In the genomic region with DNA sequence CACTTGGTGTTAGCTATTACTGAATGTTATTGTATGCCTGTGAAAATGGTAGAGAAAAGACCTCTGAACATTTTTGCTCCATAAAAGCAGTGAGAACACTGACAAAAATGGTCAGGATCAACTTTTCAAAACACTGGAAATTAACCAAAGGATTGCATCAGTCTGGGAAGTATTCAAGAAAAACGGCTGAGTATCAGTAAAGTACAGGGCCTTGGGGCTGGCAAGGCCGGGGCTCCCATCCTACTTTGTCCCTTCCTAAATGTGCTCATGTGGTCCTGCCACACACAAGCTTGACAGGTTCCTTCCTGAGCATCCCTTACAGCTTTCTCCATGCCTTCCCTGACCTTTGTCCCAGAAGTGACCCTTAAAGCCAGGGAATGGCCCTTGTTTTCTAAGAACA, we compare ENCODE assay signal across 28 cellular contexts.
DNase-seq lines count a peak whose midpoint lies in the region; ATAC-seq and TF ChIP-seq lines count a peak whose summit lies in the region.
"Had no signal": no experiment of that assay in that cellular context is flagged by ENCODE, and none has a peak within 500 bp of the region (broad histone marks: within the 10 kb centered on the region; RNA-seq: fewer than 3 reads in every experiment).

No MANE protein-coding gene starts in this region.

- H3K9me2 ChIP-seq in PC-3 (replicated peaks; ENCODE audit: low read length) = no peaks in the 10 kb centered on the region
- H3K9me2 ChIP-seq: SK-N-SH had no signal

- no peaks in the 10 kb centered on the region for H3K9me3 Mint-ChIP-seq in HFFc6
- H3K9me3 Mint-ChIP-seq: activated T-cell treated with anti-CD3 and anti-CD28 coated beads, Interleukin-2, amount 50 U/mL, for 4 hours had no signal

- H3K4me3 Mint-ChIP-seq in HFFc6 = no peak overlapping the region
- H3K4me3 Mint-ChIP-seq: activated T-cell treated with anti-CD3 and anti-CD28 coated beads, Interleukin-2, amount 50 U/mL, for 4 hours; naive thymus-derived CD8-positive, alpha-beta T cell had no signal

- intact Hi-C loops in PC-3 (cut with micrococcal nuclease) = no loop called here
- intact Hi-C loops in A673 (cut with micrococcal nuclease; ENCODE audit: unreplicated experiment) = no loop called here

- H3K36me3 Mint-ChIP-seq in HFFc6 (ENCODE audit: low read depth) = peaks cover 13% of the 10 kb centered on the region
- H3K36me3 Mint-ChIP-seq: naive thymus-derived CD8-positive, alpha-beta T cell had no signal

- no peak for TF ChIP-seq POLR2A in Peyer's patch (IDR thresholded peaks at IDR 0.05)

- no peak for TF ChIP-seq CTCF in HFFc6 (IDR thresholded peaks at IDR 0.05)
- TF ChIP-seq CTCF in osteoblast (IDR thresholded peaks at IDR 0.05; ENCODE audit: extremely low read depth, low read depth, low read length) = no peak
- no peak for TF ChIP-seq CTCF in Peyer's patch (IDR thresholded peaks at IDR 0.05)
- no peak for TF ChIP-seq CTCF in PC-3 (conservative IDR thresholded peaks at IDR 0.05; ENCODE audit: low read depth, low read length)
- TF ChIP-seq CTCF in A673 (conservative IDR thresholded peaks at IDR 0.05; ENCODE audit: low read depth, low read length) = no peak

- H2AFZ ChIP-seq in osteoblast (ENCODE audit: low read length) = peak overlapping the region; percentile 99
- no peak overlapping the region for H2AFZ ChIP-seq in PC-3 (ENCODE audit: low read length)
- H2AFZ ChIP-seq: parathyroid adenoma had no signal

- POLR2A ChIA-PET in PC-3 (lab: Charles Lee; ENCODE audit: unreplicated experiment) = no interaction called here
- POLR2A ChIA-PET in A673 (lab: Charles Lee; ENCODE audit: low non-redundant PET) = no interaction called here

- H3K4me3 ChIP-seq in osteoblast (ENCODE audit: insufficient read depth, low read length) = no peak overlapping the region
- H3K4me3 ChIP-seq in Peyer's patch = no peak overlapping the region
- H3K4me3 ChIP-seq in PC-3 (ENCODE audit: low read length) = no peak overlapping the region
- no peak overlapping the region for H3K4me3 ChIP-seq in A673 (ENCODE audit: low read depth, low read length, poor library complexity, severe bottlenecking)
- H3K4me3 ChIP-seq: adrenal gland, cardiac muscle cell, dorsolateral prefrontal cortex, GM12878, HAP-1, right lobe of liver had no signal

- H4K20me1 ChIP-seq in osteoblast (ENCODE audit: insufficient read depth, low read length) = no peaks in the 10 kb centered on the region
- H4K20me1 ChIP-seq in PC-3 (ENCODE audit: low read length) = no peaks in the 10 kb centered on the region

- H3K9ac ChIP-seq in PC-3 (ENCODE audit: low read length) = no peak overlapping the region
- H3K9ac ChIP-seq: parathyroid adenoma, SK-N-SH had no signal

- H3K4me1 ChIP-seq in osteoblast (ENCODE audit: insufficient read depth, low read length) (peaks cover 39% of the 10 kb centered on the region), Peyer's patch (no peaks in the 10 kb centered on the region), PC-3 (ENCODE audit: insufficient read depth, low read length) (peaks cover 9% of the 10 kb centered on the region; the same call in 1 of the 2 replicates), A673 (ENCODE audit: insufficient read depth, low read length, poor library complexity, severe bottlenecking) (no peaks in the 10 kb centered on the region)
- H3K4me1 ChIP-seq: adrenal gland, HAP-1, parathyroid adenoma, right lobe of liver had no signal

- H3K9me3 ChIP-seq in osteoblast (ENCODE audit: low read depth, low read length) = no peaks in the 10 kb centered on the region
- H3K9me3 ChIP-seq in Peyer's patch = no peaks in the 10 kb centered on the region
- H3K9me3 ChIP-seq in PC-3 (ENCODE audit: low read length) = no peaks in the 10 kb centered on the region
- no peaks in the 10 kb centered on the region for H3K9me3 ChIP-seq in A673 (ENCODE audit: low read depth, low read length, poor library complexity, severe bottlenecking)
- H3K9me3 ChIP-seq: adrenal gland, HAP-1, right lobe of liver had no signal

- H3K79me2 ChIP-seq in osteoblast (ENCODE audit: insufficient read depth, low read length) = no peaks in the 10 kb centered on the region
- H3K79me2 ChIP-seq in PC-3 (ENCODE audit: low read length) = no peaks in the 10 kb centered on the region
- H3K79me2 ChIP-seq: parathyroid adenoma had no signal

- peaks cover 53% of the 10 kb centered on the region for H3K4me1 Mint-ChIP-seq in HFFc6 (ENCODE audit: low read depth)
- H3K4me1 Mint-ChIP-seq: naive thymus-derived CD8-positive, alpha-beta T cell had no signal

- DNase-seq in AG20443 (ENCODE audit: low spot score) = peak; percentile 43
- DNase-seq in HFFc6 = no peak
- DNase-seq in fibroblast of gingiva (ENCODE audit: low read depth) = peak; percentile 59
- no peak for DNase-seq in osteoblast (ENCODE audit: insufficient read length, low spot score, missing footprints)
- DNase-seq in Peyer's patch = no peak
- no peak for DNase-seq in PC-3
- DNase-seq in A673 (ENCODE audit: low spot score) = no peak
- DNase-seq: activated CD4-positive, alpha-beta T cell treated with anti-CD3 and anti-CD28 coated beads for 4 hours; activated T-cell treated with anti-CD3 and anti-CD28 coated beads, Interleukin-2, amount 50 U/mL, for 4 hours; adrenal gland; DMS53; dorsolateral prefrontal cortex; foreskin melanocyte; GF-D8; naive thymus-derived CD8-positive, alpha-beta T cell; NCI-H187; NCI-H526 treated with DMSO at 0.1 percent for 48 hours; right lobe of liver; RPMI8226; SK-N-SH; T-helper 2 cell; trophoblast cell had no signal

- H3K27me3 ChIP-seq in osteoblast (ENCODE audit: insufficient read depth, low read length) (no peaks in the 10 kb centered on the region), Peyer's patch (no peaks in the 10 kb centered on the region), PC-3 (ENCODE audit: low read length) (no peaks in the 10 kb centered on the region), A673 (replicated peaks; ENCODE audit: insufficient read depth, low read depth, low read length, poor library complexity) (no peaks in the 10 kb centered on the region)
- H3K27me3 ChIP-seq: adrenal gland, cardiac muscle cell, dorsolateral prefrontal cortex, right lobe of liver had no signal

- CTCF ChIA-PET in PC-3 (lab: Charles Lee) (no interaction called here), A673 (lab: Charles Lee) (no interaction called here)

- no peaks in the 10 kb centered on the region for H3K27me3 Mint-ChIP-seq in HFFc6 (ENCODE audit: insufficient read depth)

- ATAC-seq in PC-3 = no peak
- no peak for ATAC-seq in GM18519 (IDR thresholded peaks at IDR 0.05; ENCODE audit: low FRiP score, unreplicated experiment)
- ATAC-seq: activated T-cell treated with anti-CD3 and anti-CD28 coated beads, Interleukin-2, amount 50 U/mL, for 4 hours; GM12878; left lobe of liver; naive thymus-derived CD8-positive, alpha-beta T cell; right lobe of liver had no signal

- no peaks in the 10 kb centered on the region for H3F3A ChIP-seq in PC-3 (ENCODE audit: low read length, unreplicated experiment)

- peak overlapping the region; percentile 37 for H3K4me2 ChIP-seq in osteoblast (ENCODE audit: insufficient read depth, low read length)
- no peak overlapping the region for H3K4me2 ChIP-seq in PC-3 (ENCODE audit: low read length)
- H3K4me2 ChIP-seq: SK-N-SH had no signal

- peak overlapping the region; percentile 69 for H3K27ac Mint-ChIP-seq in HFFc6
- H3K27ac Mint-ChIP-seq: naive thymus-derived CD8-positive, alpha-beta T cell had no signal

- H3K27ac ChIP-seq in osteoblast (ENCODE audit: low read depth, low read length) (peak overlapping the region; percentile 68), Peyer's patch (no peak overlapping the region), PC-3 (ENCODE audit: low read length) (no peak overlapping the region), A673 (ENCODE audit: low read depth, low read length, poor library complexity, severe bottlenecking) (no peak overlapping the region)
- H3K27ac ChIP-seq: adrenal gland, cardiac muscle cell, dorsolateral prefrontal cortex, parathyroid adenoma, right lobe of liver had no signal

- no peaks in the 10 kb centered on the region for H3K36me3 ChIP-seq in osteoblast (ENCODE audit: insufficient read depth, low read length)
- no peaks in the 10 kb centered on the region for H3K36me3 ChIP-seq in Peyer's patch
- H3K36me3 ChIP-seq in PC-3 (ENCODE audit: low read depth, low read length) = no peaks in the 10 kb centered on the region
- H3K36me3 ChIP-seq in A673 (ENCODE audit: insufficient read depth, low read length, poor library complexity, severe bottlenecking) = no peaks in the 10 kb centered on the region
- H3K36me3 ChIP-seq: adrenal gland, cardiac muscle cell, HAP-1, right lobe of liver had no signal

- BruUV-seq in PC-3 (replicated peaks; lab: Mats Ljungman, UMichigan) (no TSS peak), A673 (replicated peaks; lab: Mats Ljungman, UMichigan) (no TSS peak)

Comparison
In these comparisons a context has a peak if more than half of its experiments do, and no peak if none do; other contexts are left out.
1. DNase-seq: peak in AG20443 (single experiment) and fibroblast of gingiva (single experiment); none in HFFc6 (single experiment), osteoblast (single experiment), Peyer's patch (0 of 3), PC-3 (single experiment) and A673 (single experiment).